In the genomic region with DNA sequence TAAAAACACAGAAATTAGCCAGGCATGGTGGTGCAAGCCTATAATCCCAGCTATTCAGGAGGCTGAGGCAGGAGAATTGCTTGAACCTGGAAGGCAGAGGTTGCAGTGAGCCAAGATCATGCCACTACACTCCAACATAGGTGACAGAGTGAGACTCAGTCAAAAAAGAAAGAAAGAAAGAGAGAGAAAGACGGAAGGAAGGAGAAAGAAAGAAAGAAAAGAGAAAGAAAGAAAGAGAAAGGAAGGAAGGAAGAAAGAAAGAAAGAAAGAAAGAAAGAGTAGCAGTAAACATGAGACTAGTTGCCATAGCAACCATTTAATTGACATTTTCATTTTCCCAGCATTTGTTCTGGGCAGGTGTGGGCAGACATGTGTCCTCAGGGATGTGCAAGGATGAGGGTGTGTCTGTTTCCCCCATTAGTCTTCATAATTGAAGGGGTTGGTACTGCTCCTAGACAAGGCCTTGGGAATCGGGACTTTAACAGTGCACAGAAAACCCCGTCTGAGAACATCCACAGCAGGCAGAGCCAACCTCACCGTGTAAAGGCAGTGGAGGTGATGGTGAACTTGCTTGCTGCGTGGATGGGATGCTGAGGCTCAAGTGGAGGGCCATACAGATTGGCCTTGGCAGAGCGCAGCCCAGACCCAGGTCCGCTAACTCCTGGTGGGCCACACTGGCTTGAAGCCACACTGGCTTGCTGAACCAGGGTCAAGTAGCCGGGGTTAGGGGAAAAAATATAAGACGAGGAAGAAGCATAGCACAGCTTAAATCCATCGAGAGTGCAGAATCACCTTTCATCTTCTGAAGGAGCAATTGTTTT, we compare ENCODE assay signal across 1 cellular context.
A peak's percentile ranks its signal among the peaks of the same experiment; 100 is the strongest.
TF ChIP-seq lines count a peak whose summit lies in the region.

No MANE protein-coding gene starts in this region.

TF ChIP-seq in K562, 482 proteins besides CTCF, POLR2A, EP300 and RAD21 (continued from another document):
- TF ChIP-seq, protein P1, sequence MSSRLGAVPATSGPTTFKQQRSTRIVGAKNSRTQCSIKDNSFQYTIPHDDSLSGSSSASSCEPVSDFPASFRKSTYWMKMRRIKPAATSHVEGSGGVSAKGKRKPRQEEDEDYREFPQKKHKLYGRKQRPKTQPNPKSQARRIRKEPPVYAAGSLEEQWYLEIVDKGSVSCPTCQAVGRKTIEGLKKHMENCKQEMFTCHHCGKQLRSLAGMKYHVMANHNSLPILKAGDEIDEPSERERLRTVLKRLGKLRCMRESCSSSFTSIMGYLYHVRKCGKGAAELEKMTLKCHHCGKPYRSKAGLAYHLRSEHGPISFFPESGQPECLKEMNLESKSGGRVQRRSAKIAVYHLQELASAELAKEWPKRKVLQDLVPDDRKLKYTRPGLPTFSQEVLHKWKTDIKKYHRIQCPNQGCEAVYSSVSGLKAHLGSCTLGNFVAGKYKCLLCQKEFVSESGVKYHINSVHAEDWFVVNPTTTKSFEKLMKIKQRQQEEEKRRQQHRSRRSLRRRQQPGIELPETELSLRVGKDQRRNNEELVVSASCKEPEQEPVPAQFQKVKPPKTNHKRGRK (tag; IDR thresholded peaks at IDR 0.05), result peak; percentile 83
- TF ChIP-seq ATF3 (IDR thresholded peaks at IDR 0.05) (no peak), ATF3 (CRISPR knock-in tag; conservative IDR thresholded peaks at IDR 0.05) (no peak), CSDE1 (IDR thresholded peaks at IDR 0.05) (0 out of 4 replicates have a peak, but pooled peaks of 1 of the 2 experiments have one; percentile 54), YBX1 (IDR thresholded peaks at IDR 0.05) (no peak)
- TF ChIP-seq, protein P2, sequence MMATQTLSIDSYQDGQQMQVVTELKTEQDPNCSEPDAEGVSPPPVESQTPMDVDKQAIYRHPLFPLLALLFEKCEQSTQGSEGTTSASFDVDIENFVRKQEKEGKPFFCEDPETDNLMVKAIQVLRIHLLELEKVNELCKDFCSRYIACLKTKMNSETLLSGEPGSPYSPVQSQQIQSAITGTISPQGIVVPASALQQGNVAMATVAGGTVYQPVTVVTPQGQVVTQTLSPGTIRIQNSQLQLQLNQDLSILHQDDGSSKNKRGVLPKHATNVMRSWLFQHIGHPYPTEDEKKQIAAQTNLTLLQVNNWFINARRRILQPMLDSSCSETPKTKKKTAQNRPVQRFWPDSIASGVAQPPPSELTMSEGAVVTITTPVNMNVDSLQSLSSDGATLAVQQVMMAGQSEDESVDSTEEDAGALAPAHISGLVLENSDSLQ (IDR thresholded peaks at IDR 0.05), result peak; percentile 21; the same call in 1 of the 2 replicates
- TF ChIP-seq, protein P3, sequence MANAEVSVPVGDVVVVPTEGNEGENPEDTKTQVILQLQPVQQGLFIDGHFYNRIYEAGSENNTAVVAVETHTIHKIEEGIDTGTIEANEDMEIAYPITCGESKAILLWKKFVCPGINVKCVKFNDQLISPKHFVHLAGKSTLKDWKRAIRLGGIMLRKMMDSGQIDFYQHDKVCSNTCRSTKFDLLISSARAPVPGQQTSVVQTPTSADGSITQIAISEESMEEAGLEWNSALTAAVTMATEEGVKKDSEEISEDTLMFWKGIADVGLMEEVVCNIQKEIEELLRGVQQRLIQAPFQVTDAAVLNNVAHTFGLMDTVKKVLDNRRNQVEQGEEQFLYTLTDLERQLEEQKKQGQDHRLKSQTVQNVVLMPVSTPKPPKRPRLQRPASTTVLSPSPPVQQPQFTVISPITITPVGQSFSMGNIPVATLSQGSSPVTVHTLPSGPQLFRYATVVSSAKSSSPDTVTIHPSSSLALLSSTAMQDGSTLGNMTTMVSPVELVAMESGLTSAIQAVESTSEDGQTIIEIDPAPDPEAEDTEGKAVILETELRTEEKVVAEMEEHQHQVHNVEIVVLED (CRISPR knock-in tag; IDR thresholded peaks at IDR 0.05), result no peak
